Comparison of ENCODE assay signal across 1 cellular context in genomic region chr1:94884101-94884875, GRCh38.
TF ChIP-seq lines count a peak whose summit lies in the region.

No MANE protein-coding gene starts in this region.

TF ChIP-seq in GM23338, 12 proteins besides CTCF, POLR2A, EP300 and RAD21 (continued from another document):
- TF ChIP-seq ETS1 (IDR thresholded peaks at IDR 0.05) = no peak
- TF ChIP-seq ZNF331 (CRISPR knock-in tag; IDR thresholded peaks at IDR 0.05; ENCODE audit: low read depth) = no peak
- TF ChIP-seq EZH2phosphoT487 (IDR thresholded peaks at IDR 0.05; ENCODE audit: unreplicated experiment) = no peak
